ENCODE assay signal across 25 cellular contexts in genomic region chr10:130025326-130025725, GRCh38.
DNase-seq lines count a peak whose midpoint lies in the region; FAIRE-seq and TF ChIP-seq lines count a peak whose summit lies in the region.
"Had no signal": no experiment of that assay in that cellular context is flagged by ENCODE, and none has a peak within 500 bp of the region (broad histone marks: within the 10 kb centered on the region; RNA-seq: fewer than 3 reads in every experiment).

No MANE protein-coding gene starts in this region.

- POLR2A ChIA-PET in HEK293 (lab: Yijun Ruan, JAX) = no interaction called here
- POLR2A ChIA-PET in CD8-positive, alpha-beta memory T cell (lab: Charles Lee) = no interaction called here

- no peaks in the 10 kb centered on the region for H3K4me1 Mint-ChIP-seq in CD8-positive, alpha-beta memory T cell
- H3K4me1 Mint-ChIP-seq: B cell; CD4-positive, CD25-positive, alpha-beta regulatory T cell had no signal

- H3K27ac ChIP-seq in HEK293 (ENCODE audit: extremely low read depth, low read depth, low read length) (no peak overlapping the region), SJCRH30 (peak overlapping the region; percentile 62), small intestine (ENCODE audit: low read depth in 1 of 2, low read length in 1 of 2) (no peak overlapping the region)
- no peak overlapping the region for H3K27ac ChIP-seq in CD8-positive, alpha-beta memory T cell (ENCODE audit: low read depth, low read length)
- H3K27ac ChIP-seq: 22Rv1, BLaER1, C4-2B, GM23248 had no signal

- H3K4me3 ChIP-seq in HEK293 (ENCODE audit: low read depth, low read length) = no peak overlapping the region
- H3K4me3 ChIP-seq in SJCRH30 = no peak overlapping the region
- H3K4me3 ChIP-seq in small intestine (ENCODE audit: low read depth in 1 of 2, low read length in 2 of 2) = no peak overlapping the region
- H3K4me3 ChIP-seq in CD8-positive, alpha-beta memory T cell (ENCODE audit: low read length) = no peak overlapping the region
- H3K4me3 ChIP-seq: BLaER1, GM23248 had no signal

- no peaks in the 10 kb centered on the region for H3K36me3 Mint-ChIP-seq in CD8-positive, alpha-beta memory T cell
- H3K36me3 Mint-ChIP-seq: CD4-positive, CD25-positive, alpha-beta regulatory T cell; CD8-positive, alpha-beta T cell had no signal

- no peak for TF ChIP-seq CTCF in HEK293 (tag by site-specific recombination; IDR thresholded peaks at IDR 0.05)

- no peak overlapping the region for H3K4me3 Mint-ChIP-seq in CD8-positive, alpha-beta memory T cell
- H3K4me3 Mint-ChIP-seq: B cell; CD4-positive, CD25-positive, alpha-beta regulatory T cell; CD8-positive, alpha-beta T cell had no signal

- WGBS in small intestine, 3 donors = 0 to 51% (median 28%) methylated on average over 1 of the region's 1 CpG

- H3K36me3 ChIP-seq in HEK293 (ENCODE audit: control insufficient read depth in 2 of 2, insufficient read depth in 1 of 2, low read length in 2 of 2) (no peaks in the 10 kb centered on the region), SJCRH30 (no peaks in the 10 kb centered on the region), small intestine (ENCODE audit: control insufficient read depth in 2 of 2, insufficient read depth in 2 of 2, low read length in 2 of 2) (no peaks in the 10 kb centered on the region)
- H3K36me3 ChIP-seq in CD8-positive, alpha-beta memory T cell (ENCODE audit: insufficient read depth, low read length) = no peaks in the 10 kb centered on the region
- H3K36me3 ChIP-seq: BLaER1 had no signal

- no peaks in the 10 kb centered on the region for H3K9me3 ChIP-seq in HEK293 (ENCODE audit: control insufficient read depth, insufficient read depth, low read depth, low read length)
- no peaks in the 10 kb centered on the region for H3K9me3 ChIP-seq in SJCRH30 (replicated peaks)
- no peaks in the 10 kb centered on the region for H3K9me3 ChIP-seq in small intestine (ENCODE audit: control insufficient read depth, low read depth)
- no peaks in the 10 kb centered on the region for H3K9me3 ChIP-seq in CD8-positive, alpha-beta memory T cell (ENCODE audit: low read length)
- H3K9me3 ChIP-seq: BLaER1 had no signal

- H3K9me3 Mint-ChIP-seq in CD8-positive, alpha-beta memory T cell = no peaks in the 10 kb centered on the region
- H3K9me3 Mint-ChIP-seq: CD4-positive, CD25-positive, alpha-beta regulatory T cell; CD8-positive, alpha-beta T cell had no signal

- peak; percentile 19 for DNase-seq in activated effector memory CD4-positive, alpha-beta T cell treated with anti-CD3 and anti-CD28 coated beads, Interleukin-2, amount 50 U/mL, for 16 hours
- DNase-seq in activated effector memory CD4-positive, alpha-beta T cell treated with Interleukin-2 at 50 U/mL for 16 hours = no peak
- DNase-seq in SJCRH30 (no peak), small intestine (peak; percentile 18), occipital lobe (lab: John Stamatoyannopoulos, UW) (no peak), NCI-H345 treated with DMSO at 0.1 percent for 48 hours (lab: John Stamatoyannopoulos, UW; ENCODE audit: unreplicated experiment) (no peak)
- no peak for DNase-seq in CD8-positive, alpha-beta memory T cell
- DNase-seq: CD4-positive, CD25-positive, alpha-beta regulatory T cell; CD8-positive, alpha-beta T cell; DMS 273 treated with DMSO at 0.1 percent for 48 hours; DND-41; GM23248; H7; HCEC 1CT had no signal

- H3K27me3 Mint-ChIP-seq in CD8-positive, alpha-beta memory T cell = peaks cover 0 to 6% of the 10 kb centered on the region in 2 donors
- H3K27me3 Mint-ChIP-seq: B cell had no signal

- H3K27ac Mint-ChIP-seq in CD8-positive, alpha-beta memory T cell = no peak overlapping the region
- H3K27ac Mint-ChIP-seq: B cell; CD4-positive, CD25-positive, alpha-beta regulatory T cell; CD8-positive, alpha-beta T cell had no signal

- H3K27me3 ChIP-seq in SJCRH30 (no peaks in the 10 kb centered on the region), small intestine (ENCODE audit: control insufficient read depth in 2 of 2, insufficient read depth in 2 of 2, low read length in 2 of 2) (peaks cover 0 to 1% of the 10 kb centered on the region in 2 donors)
- no peaks in the 10 kb centered on the region for H3K27me3 ChIP-seq in CD8-positive, alpha-beta memory T cell (ENCODE audit: insufficient read depth, low read length, poor library complexity, severe bottlenecking)
- H3K27me3 ChIP-seq: BLaER1 had no signal

- no peaks in the 10 kb centered on the region for H3K4me1 ChIP-seq in HEK293 (ENCODE audit: control insufficient read depth, insufficient read depth, low read length)
- H3K4me1 ChIP-seq in SJCRH30 = peaks cover 40% of the 10 kb centered on the region
- no peaks in the 10 kb centered on the region for H3K4me1 ChIP-seq in small intestine (ENCODE audit: control insufficient read depth in 2 of 2, insufficient read depth in 1 of 2, low read depth in 1 of 2, low read length in 1 of 2)
- H3K4me1 ChIP-seq in CD8-positive, alpha-beta memory T cell (ENCODE audit: insufficient read depth, low read length) = no peaks in the 10 kb centered on the region

- CTCF ChIA-PET in HEK293 (lab: Yijun Ruan, JAX) = no interaction called here
- CTCF ChIA-PET in CD8-positive, alpha-beta memory T cell (lab: Charles Lee) = no interaction called here

- FAIRE-seq in small intestine (lab: Jason Lieb, UNC) = no peak
- FAIRE-seq: A204.1, D721Med, G401.6, GM12892, GM19239, H1 had no signal

TF ChIP-seq in HEK293, 187 proteins besides CTCF, POLR2A, EP300 and RAD21:
- peak; percentile 39; the same call in 1 of the 2 replicates for TF ChIP-seq KLF1 (tag by site-specific recombination; IDR thresholded peaks at IDR 0.05)
- no peak for TF ChIP-seq GLI2 (tag by site-specific recombination; IDR thresholded peaks at IDR 0.05; ENCODE audit: borderline replicate concordance, low read depth)

Comparison
In these comparisons a context has a peak if more than half of its experiments do, and no peak if none do; other contexts are left out.
1. DNase-seq: peak in activated effector memory CD4-positive, alpha-beta T cell treated with anti-CD3 and anti-CD28 coated beads, Interleukin-2, amount 50 U/mL, for 16 hours (single experiment) and small intestine (single experiment); none in activated effector memory CD4-positive, alpha-beta T cell treated with Interleukin-2 at 50 U/mL for 16 hours (single experiment), SJCRH30 (0 of 2), occipital lobe (single experiment), CD8-positive, alpha-beta memory T cell (0 of 5) and NCI-H345 treated with DMSO at 0.1 percent for 48 hours (single experiment).